ENCODE assay signal across 21 cellular contexts in the genomic region with DNA sequence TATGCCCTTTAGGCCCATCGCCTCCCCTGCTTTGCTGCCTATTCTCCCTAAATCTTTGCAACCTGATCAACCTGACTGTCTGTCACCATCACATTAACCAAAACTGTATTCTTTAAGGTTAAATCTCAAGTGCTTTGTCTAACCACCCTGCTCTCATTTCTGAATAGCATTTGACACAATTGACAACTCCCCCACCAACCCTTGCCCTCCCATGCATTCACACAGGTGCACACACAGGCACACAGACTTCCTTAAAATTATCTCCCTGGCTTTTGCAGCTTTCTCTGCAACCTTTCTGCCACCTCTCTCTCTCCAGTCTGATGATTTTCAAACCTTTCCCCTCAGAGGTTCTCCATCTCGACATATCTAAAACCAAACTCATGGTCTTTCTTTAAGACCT.
DNase-seq lines count a peak whose midpoint lies in the region; TF ChIP-seq lines count a peak whose summit lies in the region.
"Had no signal": no experiment of that assay in that cellular context is flagged by ENCODE, and none has a peak within 500 bp of the region (broad histone marks: within the 10 kb centered on the region; RNA-seq: fewer than 3 reads in every experiment).

No MANE protein-coding gene starts in this region.

- H3K4me2 ChIP-seq in BLaER1 treated with 17β-estradiol and CSF1 and Interleukin-3, amounts not matched to agents 10 nM and 100 nM: peak overlapping the region in 8 of 11 experiments; percentile 20 to 85 (median 74); a peak in 16 of 22 replicates
- H3K4me2 ChIP-seq in MM.1S (ENCODE audit: low read depth, low read length): peak overlapping the region; percentile 47
- H3K4me2 ChIP-seq: A549 had no signal

- DNase-seq in MM.1S (no peak), head of caudate nucleus (peak in 23 of 42 donors; percentile 13 to 75 (median 41)), occipital lobe (lab: John Stamatoyannopoulos, UW) (no peak), GDM1 (lab: John Stamatoyannopoulos, UW) (no peak), islet precursor cell (no peak)
- DNase-seq: 8988T; ACHN; AML-193; BE2C; Caco-2; CD4-positive, CD25-positive, alpha-beta regulatory T cell; CD8-positive, alpha-beta T cell; DMS 273 treated with DMSO at 0.1 percent for 48 hours; EL; GF-D8; GOT3; HFFc6 had no signal

- H3K4me1 ChIP-seq in BLaER1 treated with 17β-estradiol and CSF1 and Interleukin-3, amounts not matched to agents 10 nM and 100 nM: peaks cover 0 to 49% (median 36%) of the 10 kb centered on the region in 10 experiments; a peak in 17 of 20 replicates
- peaks cover 27% of the 10 kb centered on the region for H3K4me1 ChIP-seq in MM.1S (ENCODE audit: low read length)
- H3K4me1 ChIP-seq: A549, BE2C, Caco-2, HAP-1 had no signal

- H3K9me3 ChIP-seq in BLaER1 treated with 17β-estradiol and CSF1 and Interleukin-3, amounts not matched to agents 10 nM and 100 nM (replicated peaks in 1 of 11): peaks cover 15 to 32% (median 21%) of the 10 kb centered on the region in 11 experiments
- no peaks in the 10 kb centered on the region for H3K9me3 ChIP-seq in MM.1S (replicated peaks; ENCODE audit: insufficient read depth, low read length)
- H3K9me3 ChIP-seq: BE2C, Caco-2, HAP-1 had no signal

- no peaks in the 10 kb centered on the region for H3K9me2 ChIP-seq in MM.1S (replicated peaks; ENCODE audit: insufficient read depth, low read length)

- H3K27me3 ChIP-seq in BLaER1 treated with 17β-estradiol and CSF1 and Interleukin-3, amounts not matched to agents 10 nM and 100 nM: no peaks in the 10 kb centered on the region
- no peaks in the 10 kb centered on the region for H3K27me3 ChIP-seq in MM.1S (replicated peaks; ENCODE audit: insufficient read depth, low read length)
- H3K27me3 ChIP-seq: BE2C had no signal

- no peak overlapping the region for H3K4me3 ChIP-seq in BLaER1 treated with 17β-estradiol and CSF1 and Interleukin-3, amounts not matched to agents 10 nM and 100 nM
- H3K4me3 ChIP-seq in MM.1S (ENCODE audit: low read length): peak overlapping the region; percentile 7; the same call in 1 of the 2 replicates
- H3K4me3 ChIP-seq: A549, HAP-1 had no signal

- H3K9ac ChIP-seq in BLaER1 treated with 17β-estradiol and CSF1 and Interleukin-3, amounts not matched to agents 10 nM and 100 nM: no peak overlapping the region
- H3K9ac ChIP-seq in MM.1S (ENCODE audit: low read length): no peak overlapping the region

- H3K79me2 ChIP-seq in MM.1S (ENCODE audit: low read length): no peaks in the 10 kb centered on the region

- H3F3A ChIP-seq in MM.1S (ENCODE audit: insufficient read depth, low read length): peaks cover 11% of the 10 kb centered on the region

- H3K27ac ChIP-seq in BLaER1 treated with 17β-estradiol and CSF1 and Interleukin-3, amounts not matched to agents 10 nM and 100 nM: no peak overlapping the region
- peak overlapping the region; percentile 60; the same call in 1 of the 2 replicates for H3K27ac ChIP-seq in MM.1S (ENCODE audit: low read length)
- H3K27ac ChIP-seq: A549, C4-2B had no signal

- H2AFZ ChIP-seq in MM.1S (ENCODE audit: low read length): no peak overlapping the region

- TF ChIP-seq CTCF in MM.1S (IDR thresholded peaks at IDR 0.05; ENCODE audit: low read length): no peak

- intact Hi-C loops in head of caudate nucleus (cut with DNase I): no loop called here

- H3K36me3 ChIP-seq in BLaER1 treated with 17β-estradiol and CSF1 and Interleukin-3, amounts not matched to agents 10 nM and 100 nM: no peaks in the 10 kb centered on the region
- no peaks in the 10 kb centered on the region for H3K36me3 ChIP-seq in MM.1S (replicated peaks; ENCODE audit: insufficient read depth, low read length)
- H3K36me3 ChIP-seq: BE2C, HAP-1 had no signal

- no peaks in the 10 kb centered on the region for H4K20me1 ChIP-seq in BLaER1 treated with 17β-estradiol and CSF1 and Interleukin-3, amounts not matched to agents 10 nM and 100 nM
- H4K20me1 ChIP-seq in MM.1S (ENCODE audit: insufficient read depth, low read length): no peaks in the 10 kb centered on the region

Comparison
In these comparisons a context has a peak if more than half of its experiments do, and no peak if none do; other contexts are left out.
1. DNase-seq: peak in head of caudate nucleus (23 of 42); none in MM.1S (single experiment), occipital lobe (single experiment), GDM1 (single experiment) and islet precursor cell (single experiment).